9 cellular contexts compared by ENCODE assay signal in genomic region chr5:35856186-35857003, GRCh38. TPM values are rescaled to one million over a fixed set of nuclear protein-coding genes. Genes with fewer than 3 reads are reported as not detected.
DNase-seq lines count a peak whose midpoint lies in the region; ATAC-seq and TF ChIP-seq lines count a peak whose summit lies in the region.
"Had no signal": no experiment of that assay in that cellular context is flagged by ENCODE, and none has a peak within 500 bp of the region (broad histone marks: within the 10 kb centered on the region; RNA-seq: fewer than 3 reads in every experiment).

Gene IL7R, plus strand, starts transcription at chr5:35856891. Its CDS starts 87 bp downstream, at chr5:35856978.

- no peaks in the 10 kb centered on the region for H3K36me3 ChIP-seq in upper lobe of right lung

- peak within 1 kb of the TSS; percentile 61 for H3K27ac ChIP-seq in upper lobe of right lung

- ATAC-seq in Right ventricle myocardium superior (ENCODE audit: poor library complexity), result peak; percentile 29
- ATAC-seq in esophagus mucosa, result peak; percentile 28
- ATAC-seq in upper lobe of right lung, result peak; percentile 79
- ATAC-seq in HG03108 (IDR thresholded peaks at IDR 0.05; ENCODE audit: unreplicated experiment), result no peak
- ATAC-seq in GM21390 (IDR thresholded peaks at IDR 0.05; ENCODE audit: unreplicated experiment), result no peak
- ATAC-seq in GM21381 (IDR thresholded peaks at IDR 0.05; ENCODE audit: unreplicated experiment), result no peak

- intact Hi-C loops in Right ventricle myocardium superior (cut with DNase I), result no loop called here
- intact Hi-C loops in cardiac septum (cut with DNase I), result no loop called here
- intact Hi-C loops in upper lobe of right lung (cut with DNase I), result no loop called here

- H3K9me3 ChIP-seq in upper lobe of right lung, result no peaks in the 10 kb centered on the region

- DNase-seq in Right ventricle myocardium superior, result no peak
- DNase-seq in cardiac septum (ENCODE audit: low spot score), result no peak
- no peak for DNase-seq in upper lobe of right lung
- DNase-seq: NK-92 treated with Interleukin-12 subunit alpha and Interleukin-12 subunit beta, amount 100 ng/mL, for 24 hours had no signal

- H3K4me1 ChIP-seq in upper lobe of right lung, result peaks cover 3% of the 10 kb centered on the region

- no peak for TF ChIP-seq CTCF in upper lobe of right lung (IDR thresholded peaks at IDR 0.05)

- no peaks in the 10 kb centered on the region for H3K27me3 ChIP-seq in upper lobe of right lung

- TF ChIP-seq POLR2A in Raji (IDR thresholded peaks at IDR 0.05; ENCODE audit: insufficient read depth, low read depth, low read length), result peak; percentile 59

- peak within 1 kb of the TSS; percentile 42 for H3K4me3 ChIP-seq in upper lobe of right lung

RNA-seq across cellular contexts. Expression of gene IL7R, which starts in this region (rescaled TPM):
- total RNA-seq in Right ventricle myocardium superior, result 0.67 TPM
- 0.92 TPM for total RNA-seq in cardiac septum
- 1.7 TPM for total RNA-seq in esophagus mucosa
- 226 TPM for total RNA-seq in upper lobe of right lung

Comparison
In these comparisons a context has a peak if more than half of its experiments do, and no peak if none do; other contexts are left out.
1. RNA of gene IL7R (total RNA-seq): 226 TPM in upper lobe of right lung (single experiment); 1.7 TPM in esophagus mucosa (single experiment), 0.92 TPM in cardiac septum (single experiment) and 0.67 TPM in Right ventricle myocardium superior (single experiment); every median in the first group is over 10 times any median in the second.
2. Peak in ATAC-seq in Right ventricle myocardium superior; RNA of the gene not detected or under 1 TPM.
3. ATAC-seq: peak in esophagus mucosa (single experiment) and upper lobe of right lung (single experiment); none in HG03108 (single experiment), GM21390 (single experiment) and GM21381 (single experiment).